Comparison of ENCODE assay signal across 23 cellular contexts in the genomic region with DNA sequence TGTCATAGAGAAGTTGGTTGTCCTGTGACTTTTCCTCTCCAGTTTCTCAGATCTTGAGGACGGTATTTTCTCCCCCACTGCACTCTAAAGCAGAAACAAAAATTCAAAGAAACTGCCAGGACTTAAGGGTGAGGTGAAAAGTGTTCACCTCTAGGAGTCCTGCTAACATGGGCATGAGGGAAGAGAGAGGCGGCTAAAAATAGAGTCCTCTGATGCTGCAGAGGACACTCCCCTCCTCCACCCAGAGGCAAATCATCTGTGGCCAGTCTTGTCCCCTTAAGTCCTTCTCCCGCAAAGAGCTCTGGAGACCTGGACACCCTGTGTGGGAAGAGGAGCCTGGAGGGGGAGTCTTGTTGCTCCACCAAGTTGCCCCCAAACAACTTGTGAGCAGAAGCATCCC. TPM values are rescaled to one million over a fixed set of nuclear protein-coding genes. Genes with fewer than 3 reads are reported as not detected.
DNase-seq lines count a peak whose midpoint lies in the region; ATAC-seq and TF ChIP-seq lines count a peak whose summit lies in the region.
"Had no signal": no experiment of that assay in that cellular context is flagged by ENCODE, and none has a peak within 500 bp of the region (broad histone marks: within the 10 kb centered on the region; RNA-seq: fewer than 3 reads in every experiment).

No MANE protein-coding gene starts in this region.

- H3K9me2 ChIP-seq in OCI-LY1 (ENCODE audit: low read depth, low read length), result no peaks in the 10 kb centered on the region

- H3K4me3 ChIP-seq in OCI-LY1 (ENCODE audit: low read depth, low read length, poor library complexity, severe bottlenecking), result no peak overlapping the region
- H3K4me3 ChIP-seq in A673 (ENCODE audit: low read depth, low read length, poor library complexity, severe bottlenecking), result no peak overlapping the region
- H3K4me3 ChIP-seq: ovary, transverse colon had no signal

- peaks cover 8% of the 10 kb centered on the region for H3K79me2 ChIP-seq in OCI-LY1 (ENCODE audit: insufficient read depth, low read length)

- no peaks in the 10 kb centered on the region for H3K9me3 Mint-ChIP-seq in type B pancreatic cell
- no peaks in the 10 kb centered on the region for H3K9me3 Mint-ChIP-seq in natural killer cell treated with Interleukin-12 subunit alpha and Interleukin-12 subunit beta and Interleukin-15 and Interleukin-18, amount 100 ng/mL, for 72 hours
- H3K9me3 Mint-ChIP-seq: mesothelial cell of epicardium had no signal

- no peak for DNase-seq in Right ventricle myocardium inferior (ENCODE audit: missing footprints)
- DNase-seq in cardiac septum (ENCODE audit: low spot score), result no peak
- no peak for DNase-seq in left ventricle myocardium superior
- no peak for DNase-seq in type B pancreatic cell (ENCODE audit: extremely low spot score, unreplicated experiment)
- DNase-seq in natural killer cell treated with Interleukin-12 subunit alpha and Interleukin-12 subunit beta and Interleukin-15 and Interleukin-18, amount 100 ng/mL, for 72 hours (ENCODE audit: low spot score), result no peak
- DNase-seq in A673 (ENCODE audit: low spot score), result no peak
- DNase-seq: activated CD4-positive, CD25-positive, alpha-beta regulatory T cell; activated gamma-delta T cell; activated T-cell treated with anti-CD3 and anti-CD28 coated beads for 4 hours; central memory CD4-positive, alpha-beta T cell; GDM1; KBM-7; MM.1S; naive thymus-derived CD4-positive, alpha-beta T cell; NCI-H1436; NCI-H524 treated with DMSO at 0.1 percent for 48 hours; ovary; stimulated activated CD4-positive, alpha-beta T cell treated with anti-CD3 and anti-CD28 coated beads, Interleukin-2, amount 100 ng/mL, for 48 hours; transverse colon had no signal

- no peak overlapping the region for H2AFZ ChIP-seq in OCI-LY1 (ENCODE audit: low read length)

- no peaks in the 10 kb centered on the region for H3F3A ChIP-seq in OCI-LY1 (ENCODE audit: insufficient read depth, low read length)

- H3K9me3 ChIP-seq in OCI-LY1 (ENCODE audit: low read length), result no peaks in the 10 kb centered on the region
- H3K9me3 ChIP-seq in A673 (ENCODE audit: low read depth, low read length, poor library complexity, severe bottlenecking), result no peaks in the 10 kb centered on the region
- H3K9me3 ChIP-seq: ovary, transverse colon had no signal

- peak overlapping the region; percentile 38 for H3K27ac Mint-ChIP-seq in type B pancreatic cell
- peak overlapping the region in 1 of 2 donors; percentile 72 for H3K27ac Mint-ChIP-seq in natural killer cell treated with Interleukin-12 subunit alpha and Interleukin-12 subunit beta and Interleukin-15 and Interleukin-18, amount 100 ng/mL, for 72 hours
- H3K27ac Mint-ChIP-seq: mesothelial cell of epicardium had no signal

- no peaks in the 10 kb centered on the region for H3K36me3 Mint-ChIP-seq in type B pancreatic cell
- peaks cover under 1% of the 10 kb centered on the region for H3K36me3 Mint-ChIP-seq in natural killer cell treated with Interleukin-12 subunit alpha and Interleukin-12 subunit beta and Interleukin-15 and Interleukin-18, amount 100 ng/mL, for 72 hours
- H3K36me3 Mint-ChIP-seq: naive thymus-derived CD4-positive, alpha-beta T cell had no signal

- H3K27me3 Mint-ChIP-seq in type B pancreatic cell, result no peaks in the 10 kb centered on the region
- no peaks in the 10 kb centered on the region for H3K27me3 Mint-ChIP-seq in natural killer cell treated with Interleukin-12 subunit alpha and Interleukin-12 subunit beta and Interleukin-15 and Interleukin-18, amount 100 ng/mL, for 72 hours
- H3K27me3 Mint-ChIP-seq: naive thymus-derived CD4-positive, alpha-beta T cell had no signal

- no peak overlapping the region for H3K4me2 ChIP-seq in OCI-LY1 (ENCODE audit: low read length)

- no peaks in the 10 kb centered on the region for H3K36me3 ChIP-seq in OCI-LY1 (ENCODE audit: insufficient read depth, low read length)
- no peaks in the 10 kb centered on the region for H3K36me3 ChIP-seq in A673 (ENCODE audit: insufficient read depth, low read length, poor library complexity, severe bottlenecking)
- H3K36me3 ChIP-seq: ovary, transverse colon had no signal

- H3K9ac ChIP-seq in OCI-LY1 (ENCODE audit: low read length), result no peak overlapping the region

- H3K27ac ChIP-seq in OCI-LY1 (ENCODE audit: low read depth, low read length, poor library complexity, severe bottlenecking) (peak overlapping the region; percentile 33), A673 (ENCODE audit: low read depth, low read length, poor library complexity, severe bottlenecking) (no peak overlapping the region)
- H3K27ac ChIP-seq: ovary, transverse colon had no signal

- peaks cover 15% of the 10 kb centered on the region for H3K4me1 ChIP-seq in OCI-LY1 (ENCODE audit: insufficient read depth, low read length, severe bottlenecking)
- peaks cover 5% of the 10 kb centered on the region for H3K4me1 ChIP-seq in A673 (ENCODE audit: insufficient read depth, low read length, poor library complexity, severe bottlenecking)

- intact Hi-C loops in Right ventricle myocardium inferior (cut with DNase I) (no loop called here), cardiac septum (cut with DNase I) (no loop called here), left ventricle myocardium superior (cut with micrococcal nuclease) (no loop called here), A673 (cut with micrococcal nuclease; ENCODE audit: unreplicated experiment) (no loop called here)

- no peaks in the 10 kb centered on the region for H3K27me3 ChIP-seq in OCI-LY1 (ENCODE audit: insufficient read depth, low read length)
- no peaks in the 10 kb centered on the region for H3K27me3 ChIP-seq in A673 (replicated peaks; ENCODE audit: insufficient read depth, low read depth, low read length, poor library complexity)
- H3K27me3 ChIP-seq: ovary, transverse colon had no signal

- no peaks in the 10 kb centered on the region for H4K20me1 ChIP-seq in OCI-LY1 (ENCODE audit: insufficient read depth, low read length)

- CTCF ChIA-PET in A673 (lab: Charles Lee), result interaction anchor here (0.8 kb wide), 1 partner anchor 90 kb away, joined by 3 read pairs; the partner anchor contains the start of gene EXOSC6

- no peak overlapping the region for H3K4me3 Mint-ChIP-seq in type B pancreatic cell
- H3K4me3 Mint-ChIP-seq in natural killer cell treated with Interleukin-12 subunit alpha and Interleukin-12 subunit beta and Interleukin-15 and Interleukin-18, amount 100 ng/mL, for 72 hours, result no peak overlapping the region
- H3K4me3 Mint-ChIP-seq: mesothelial cell of epicardium; naive thymus-derived CD4-positive, alpha-beta T cell had no signal

- POLR2A ChIA-PET in A673 (lab: Charles Lee; ENCODE audit: low non-redundant PET), result no interaction called here

- ATAC-seq in Right ventricle myocardium inferior (peak; percentile 49), left ventricle myocardium superior (peak; percentile 63), HG02759 (IDR thresholded peaks at IDR 0.05; ENCODE audit: unreplicated experiment) (no peak)
- no peak for ATAC-seq in natural killer cell treated with Interleukin-12 subunit alpha and Interleukin-12 subunit beta and Interleukin-15 and Interleukin-18, amount 100 ng/mL, for 72 hours
- ATAC-seq: naive thymus-derived CD4-positive, alpha-beta T cell; Panc1 had no signal

- peaks cover 6% of the 10 kb centered on the region for H3K4me1 Mint-ChIP-seq in type B pancreatic cell (ENCODE audit: unreplicated experiment)
- H3K4me1 Mint-ChIP-seq in natural killer cell treated with Interleukin-12 subunit alpha and Interleukin-12 subunit beta and Interleukin-15 and Interleukin-18, amount 100 ng/mL, for 72 hours (ENCODE audit: low read depth in 2 of 2), result peaks cover 3 to 8% of the 10 kb centered on the region in 2 donors

- no TSS peak for BruUV-seq in A673 (replicated peaks; lab: Mats Ljungman, UMichigan)

- TF ChIP-seq CTCF in OCI-LY1 (IDR thresholded peaks at IDR 0.05; ENCODE audit: low read length) (no peak), type B pancreatic cell (conservative IDR thresholded peaks at IDR 0.05) (no peak), A673 (conservative IDR thresholded peaks at IDR 0.05; ENCODE audit: low read depth, low read length) (no peak)

RNA-seq across cellular contexts. Expression of gene DDX19A, which starts 4.7 kb away (rescaled TPM):
- total RNA-seq in Right ventricle myocardium inferior (23.3 TPM), cardiac septum (22.2 TPM), left ventricle myocardium superior (25.2 TPM), type B pancreatic cell (ENCODE audit: low replicate concordance) (41.4 and 52.7 TPM in 2 replicates), A673 (2021) (56.7 and 65.5 TPM in 2 replicates)
- total RNA-seq in natural killer cell treated with Interleukin-12 subunit alpha and Interleukin-12 subunit beta and Interleukin-15 and Interleukin-18, amount 100 ng/mL, for 72 hours, result 10 to 100 TPM; 41.5 to 64.0 TPM

RNA-seq across cellular contexts. Expression of gene DDX19B, which starts 43.0 kb away (rescaled TPM):
- total RNA-seq in Right ventricle myocardium inferior (14.1 TPM), cardiac septum (13.7 TPM), left ventricle myocardium superior (16.6 TPM), type B pancreatic cell (ENCODE audit: low replicate concordance) (27.4 and 32.2 TPM in 2 replicates), A673 (2021) (37.6 and 41.8 TPM in 2 replicates)
- total RNA-seq in natural killer cell treated with Interleukin-12 subunit alpha and Interleukin-12 subunit beta and Interleukin-15 and Interleukin-18, amount 100 ng/mL, for 72 hours, result 10 to 100 TPM; 34.6 to 42.3 TPM

RNA-seq across cellular contexts. Expression of gene AARS1, which starts 52.7 kb away (rescaled TPM):
- total RNA-seq in Right ventricle myocardium inferior (61.7 TPM), cardiac septum (57.2 TPM), left ventricle myocardium superior (62.2 TPM), type B pancreatic cell (ENCODE audit: low replicate concordance) (112 and 123 TPM in 2 replicates), A673 (2021) (234 and 270 TPM in 2 replicates)
- 100 to 1,000 TPM; 109 to 130 TPM for total RNA-seq in natural killer cell treated with Interleukin-12 subunit alpha and Interleukin-12 subunit beta and Interleukin-15 and Interleukin-18, amount 100 ng/mL, for 72 hours

Comparison
In these comparisons a context has a peak if more than half of its experiments do, and no peak if none do; other contexts are left out.
1. ATAC-seq: peak in Right ventricle myocardium inferior (single experiment) and left ventricle myocardium superior (single experiment); none in natural killer cell treated with Interleukin-12 subunit alpha and Interleukin-12 subunit beta and Interleukin-15 and Interleukin-18, amount 100 ng/mL, for 72 hours (0 of 2) and HG02759 (single experiment).